Comparison of ENCODE assay signal across 26 cellular contexts in genomic region chr14:66444271-66444987, GRCh38. TPM values are rescaled to one million over a fixed set of nuclear protein-coding genes. Genes with fewer than 3 reads are reported as not detected.
DNase-seq lines count a peak whose midpoint lies in the region; ATAC-seq, FAIRE-seq and TF ChIP-seq lines count a peak whose summit lies in the region.
"Had no signal": no experiment of that assay in that cellular context is flagged by ENCODE, and none has a peak within 500 bp of the region (broad histone marks: within the 10 kb centered on the region; RNA-seq: fewer than 3 reads in every experiment).

No MANE protein-coding gene starts in this region.

- FAIRE-seq in HTR-8/SVneo (lab: Jason Lieb, UNC) = peak; percentile 96
- FAIRE-seq: frontal cortex had no signal

- H2BK5ac ChIP-seq in mesendoderm (ENCODE audit: low read length) = no peak overlapping the region

- H4K8ac ChIP-seq in mesendoderm (ENCODE audit: low read depth, low read length) = no peak overlapping the region

- H3K4me1 Mint-ChIP-seq in natural killer cell treated with Interleukin-12 subunit alpha and Interleukin-12 subunit beta and Interleukin-15 and Interleukin-18, amount 100 ng/mL, for 72 hours (ENCODE audit: low read depth in 2 of 2) = no peaks in the 10 kb centered on the region

- H3K27ac ChIP-seq in mesendoderm (ENCODE audit: low read depth, low read length) = peak overlapping the region; percentile 63
- H3K27ac ChIP-seq: adrenal gland, C4-2B, cardiac muscle cell, stomach had no signal

- H3K4me1 ChIP-seq in mesendoderm (ENCODE audit: control insufficient read depth, low read depth, low read length) = peaks cover 3% of the 10 kb centered on the region
- H3K4me1 ChIP-seq: adrenal gland, stomach had no signal

- WGBS in mesendoderm (ENCODE audit: extremely low coverage, insufficient coverage, low lambda C conversion rate) = no CpG with 5 or more reads among the region's 2 CpGs

- peaks cover 8% of the 10 kb centered on the region for H3K9me3 Mint-ChIP-seq in natural killer cell treated with Interleukin-12 subunit alpha and Interleukin-12 subunit beta and Interleukin-15 and Interleukin-18, amount 100 ng/mL, for 72 hours

- H3K23ac ChIP-seq in mesendoderm (ENCODE audit: low read length) = no peak overlapping the region

- H2AK5ac ChIP-seq in mesendoderm (ENCODE audit: low read length) = no peak overlapping the region

- H3K18ac ChIP-seq in mesendoderm (ENCODE audit: low read length) = no peak overlapping the region

- H3K27me3 ChIP-seq in mesendoderm (ENCODE audit: insufficient read depth, low read length, poor library complexity) = no peaks in the 10 kb centered on the region
- H3K27me3 ChIP-seq: adrenal gland, cardiac muscle cell, stomach had no signal

- H3K4me3 Mint-ChIP-seq in natural killer cell treated with Interleukin-12 subunit alpha and Interleukin-12 subunit beta and Interleukin-15 and Interleukin-18, amount 100 ng/mL, for 72 hours = no peak overlapping the region
- H3K4me3 Mint-ChIP-seq: activated CD8-positive, alpha-beta T cell treated with anti-CD3 and anti-CD28 coated beads, Interleukin-2, amount 10 ng/mL, durations not matched to agents 7 days and 5 days; type B pancreatic cell had no signal

- no peaks in the 10 kb centered on the region for H3K36me3 ChIP-seq in mesendoderm (ENCODE audit: control insufficient read depth, insufficient read depth, low read length)
- H3K36me3 ChIP-seq: adrenal gland, cardiac muscle cell, stomach had no signal

- H3K56ac ChIP-seq in mesendoderm (ENCODE audit: low read length) = no peak overlapping the region

- no peak overlapping the region for H3K4me3 ChIP-seq in AG10803 (ENCODE audit: low read length)
- H3K4me3 ChIP-seq in fibroblast of mammary gland (ENCODE audit: control insufficient read depth, low read depth, low read length) = no peak overlapping the region
- no peak overlapping the region for H3K4me3 ChIP-seq in mesendoderm (ENCODE audit: low read length)
- H3K4me3 ChIP-seq: adrenal gland, cardiac muscle cell, stomach had no signal

- ATAC-seq in natural killer cell treated with Interleukin-12 subunit alpha and Interleukin-12 subunit beta and Interleukin-15 and Interleukin-18, amount 100 ng/mL, for 72 hours = no peak
- no peak for ATAC-seq in GM18867 (IDR thresholded peaks at IDR 0.05; ENCODE audit: unreplicated experiment)
- ATAC-seq: activated CD4-positive, CD25-positive, alpha-beta regulatory T cell treated with anti-CD3 and anti-CD28 coated beads, Interleukin-2, amount 50 U/mL, for 24 hours; activated CD8-positive, alpha-beta T cell treated with anti-CD3 and anti-CD28 coated beads, Interleukin-2, amount 10 ng/mL, durations not matched to agents 7 days and 5 days had no signal

- TF ChIP-seq CTCF in AG10803 (conservative IDR thresholded peaks at IDR 0.05; ENCODE audit: low read length) = no peak
- no peak for TF ChIP-seq CTCF in fibroblast of mammary gland (conservative IDR thresholded peaks at IDR 0.05; ENCODE audit: control insufficient read depth, insufficient read depth, low read depth, low read length)

- no peaks in the 10 kb centered on the region for H3K79me1 ChIP-seq in mesendoderm (ENCODE audit: low read length)

- H2BK15ac ChIP-seq in mesendoderm (replicated peaks; ENCODE audit: low read depth) = no peak overlapping the region

- DNase-seq in AG10803 (ENCODE audit: low read depth) (peak; percentile 25), HTR-8/SVneo (ENCODE audit: insufficient read length, low spot score) (no peak), fibroblast of mammary gland (ENCODE audit: low read depth) (peak; percentile 66), mesendoderm (peak; percentile 75), EL (no peak), CD1c-positive myeloid dendritic cell (ENCODE audit: extremely low spot score) (no peak)
- no peak for DNase-seq in natural killer cell treated with Interleukin-12 subunit alpha and Interleukin-12 subunit beta and Interleukin-15 and Interleukin-18, amount 100 ng/mL, for 72 hours (ENCODE audit: low spot score)
- DNase-seq: activated CD8-positive, alpha-beta T cell treated with anti-CD3 and anti-CD28 coated beads, Interleukin-2, amount 10 ng/mL, durations not matched to agents 7 days and 5 days; activated gamma-delta T cell treated with Interleukin-2 at 50 U/mL for 16 hours; activated T-cell treated with anti-CD3 and anti-CD28 coated beads, Interleukin-2, amount 50 U/mL, for 1 hour; dermis blood vessel endothelial cell; mesenchymal stem cell; NCI-H2171 treated with DMSO at 0.1 percent for 48 hours; NCI-H748 treated with DMSO at 0.1 percent for 48 hours; OCI-M1; stomach; SW 1271 had no signal

- H3K36me3 Mint-ChIP-seq in natural killer cell treated with Interleukin-12 subunit alpha and Interleukin-12 subunit beta and Interleukin-15 and Interleukin-18, amount 100 ng/mL, for 72 hours = peaks cover 11% of the 10 kb centered on the region
- H3K36me3 Mint-ChIP-seq: type B pancreatic cell had no signal

- no peak overlapping the region for H3K27ac Mint-ChIP-seq in natural killer cell treated with Interleukin-12 subunit alpha and Interleukin-12 subunit beta and Interleukin-15 and Interleukin-18, amount 100 ng/mL, for 72 hours
- H3K27ac Mint-ChIP-seq: activated CD8-positive, alpha-beta T cell treated with anti-CD3 and anti-CD28 coated beads, Interleukin-2, amount 10 ng/mL, durations not matched to agents 7 days and 5 days; type B pancreatic cell had no signal

- H3K79me2 ChIP-seq in mesendoderm (ENCODE audit: control insufficient read depth, insufficient read depth, low read length) = no peaks in the 10 kb centered on the region

- H2BK120ac ChIP-seq in mesendoderm (ENCODE audit: low read depth, low read length) = no peak overlapping the region

- peaks cover 0 to 5% of the 10 kb centered on the region in 2 donors for H3K27me3 Mint-ChIP-seq in natural killer cell treated with Interleukin-12 subunit alpha and Interleukin-12 subunit beta and Interleukin-15 and Interleukin-18, amount 100 ng/mL, for 72 hours
- H3K27me3 Mint-ChIP-seq: type B pancreatic cell had no signal

- H3K9ac ChIP-seq in mesendoderm (ENCODE audit: low read length) = no peak overlapping the region

- no peak overlapping the region for H3K4me2 ChIP-seq in mesendoderm (ENCODE audit: low read length)

- no peak overlapping the region for H4K5ac ChIP-seq in mesendoderm (ENCODE audit: low read length)

- H3K4ac ChIP-seq in mesendoderm (ENCODE audit: low read depth, low read length) = no peak overlapping the region

RNA-seq across cellular contexts. Expression of gene CCDC196, which starts 41.7 kb away (rescaled TPM):
- not detected for polyA plus RNA-seq in mesendoderm (2013, experiment 1 of 2)
- not detected for polyA plus RNA-seq in mesendoderm (2013, experiment 2 of 2)
- total RNA-seq in natural killer cell treated with Interleukin-12 subunit alpha and Interleukin-12 subunit beta and Interleukin-15 and Interleukin-18, amount 100 ng/mL, for 72 hours = not detected
- total RNA-seq: activated CD8-positive, alpha-beta T cell treated with anti-CD3 and anti-CD28 coated beads, Interleukin-2, amount 10 ng/mL, durations not matched to agents 7 days and 5 days; adrenal gland; cardiac muscle cell; dermis blood vessel endothelial cell; frontal cortex; H4; omental fat pad; stomach had no signal
- polyA plus RNA-seq: adrenal gland, stomach had no signal

Comparison
In these comparisons a context has a peak if more than half of its experiments do, and no peak if none do; other contexts are left out.
1. DNase-seq: peak in AG10803 (single experiment), fibroblast of mammary gland (single experiment) and mesendoderm (single experiment); none in HTR-8/SVneo (single experiment), EL (single experiment), natural killer cell treated with Interleukin-12 subunit alpha and Interleukin-12 subunit beta and Interleukin-15 and Interleukin-18, amount 100 ng/mL, for 72 hours (single experiment) and CD1c-positive myeloid dendritic cell (single experiment).